8 cellular contexts compared by ENCODE assay signal in genomic region chr9:33044162-33044673, GRCh38.
DNase-seq lines count a peak whose midpoint lies in the region; ATAC-seq and TF ChIP-seq lines count a peak whose summit lies in the region.

No MANE protein-coding gene starts in this region.

- H3K36me3 Mint-ChIP-seq in nephron progenitor cell (ENCODE audit: low read depth): peaks cover 30% of the 10 kb centered on the region

- H3K4me3 ChIP-seq in foreskin fibroblast (ENCODE audit: low read depth in 1 of 2, low read length in 2 of 2) (peak overlapping the region; percentile 57 to 76), stomach smooth muscle (ENCODE audit: low read length in 2 of 2) (peak overlapping the region; percentile 71 to 86)

- H3K9me3 ChIP-seq in stomach smooth muscle (ENCODE audit: control insufficient read depth in 2 of 2, low read length in 2 of 2): no peaks in the 10 kb centered on the region

- peak overlapping the region; percentile 92 for H3K27ac ChIP-seq in stomach smooth muscle (ENCODE audit: low read length)

- H3K9me3 Mint-ChIP-seq in nephron progenitor cell: no peaks in the 10 kb centered on the region

- peak; percentile 74 for ATAC-seq in GM21515 (IDR thresholded peaks at IDR 0.05; ENCODE audit: unreplicated experiment)

- TF ChIP-seq CTCF in foreskin fibroblast (IDR thresholded peaks at IDR 0.05; ENCODE audit: low read depth, low read length): no peak
- TF ChIP-seq CTCF in nephron progenitor cell (IDR thresholded peaks at IDR 0.05): no peak

- H3K4me1 Mint-ChIP-seq in nephron progenitor cell: peaks cover 19% of the 10 kb centered on the region

- peak overlapping the region; percentile 80 to 90 for H3K9ac ChIP-seq in stomach smooth muscle (ENCODE audit: low read length in 2 of 2)

- peaks cover 3% of the 10 kb centered on the region for H3K27me3 Mint-ChIP-seq in nephron progenitor cell (ENCODE audit: low read depth, poor library complexity)

- H3K27me3 ChIP-seq in stomach smooth muscle (ENCODE audit: control insufficient read depth in 1 of 2, insufficient read depth in 2 of 2, low read length in 2 of 2): no peaks in the 10 kb centered on the region

- H3K4me1 ChIP-seq in stomach smooth muscle (ENCODE audit: control insufficient read depth, insufficient read depth, low read length): peaks cover 2% of the 10 kb centered on the region

- H3K4me3 Mint-ChIP-seq in nephron progenitor cell: peak overlapping the region; percentile 86

- H3K36me3 ChIP-seq in stomach smooth muscle (ENCODE audit: control insufficient read depth in 2 of 2, insufficient read depth in 2 of 2, low read length in 2 of 2): peaks cover 13 to 14% of the 10 kb centered on the region in 2 donors

- H3K27ac Mint-ChIP-seq in nephron progenitor cell: peak overlapping the region; percentile 96

- no peak for TF ChIP-seq RAD21 in Ishikawa (IDR thresholded peaks at IDR 0.05; ENCODE audit: low read depth)

- peak; percentile 72 for DNase-seq in DMS 273 treated with DMSO at 0.1 percent for 48 hours (lab: John Stamatoyannopoulos, UW)
- peak; percentile 91 for DNase-seq in RKO (ENCODE audit: low spot score)
- peak in 3 of 4 experiments; percentile 11 to 50 (median 15) for DNase-seq in activated naive CD4-positive, alpha-beta T cell (lab: John Stamatoyannopoulos, UW)
- peak; percentile 89 to 96 for DNase-seq in foreskin fibroblast
- peak; percentile 84 for DNase-seq in nephron progenitor cell

- no peak for TF ChIP-seq EP300 in Ishikawa (IDR thresholded peaks at IDR 0.05; ENCODE audit: borderline replicate concordance)

TF ChIP-seq in Ishikawa, 13 proteins besides CTCF, POLR2A, EP300 and RAD21:
- TF ChIP-seq FOXM1 (IDR thresholded peaks at IDR 0.05; ENCODE audit: borderline replicate concordance, low read depth) (no peak), MAX (IDR thresholded peaks at IDR 0.05) (peak; percentile 71), YY1 (IDR thresholded peaks at IDR 0.05; ENCODE audit: low read depth) (no peak), TAF1 (IDR thresholded peaks at IDR 0.05; ENCODE audit: low read depth) (peak; percentile 34; the same call in 1 of the 2 replicates), REST (IDR thresholded peaks at IDR 0.05; ENCODE audit: low read depth) (no peak), ZBTB7A (IDR thresholded peaks at IDR 0.05; ENCODE audit: low read depth) (peak; percentile 65; the same call in 1 of the 2 replicates), USF1 (IDR thresholded peaks at IDR 0.05) (no peak; the same call in 1 of the 2 replicates), CEBPB (IDR thresholded peaks at IDR 0.05) (no peak), EGR1 (IDR thresholded peaks at IDR 0.05) (no peak), NFIC (IDR thresholded peaks at IDR 0.05) (peak; percentile 26; the same call in 1 of the 2 replicates), TEAD4 (IDR thresholded peaks at IDR 0.05) (no peak), CREB1 (IDR thresholded peaks at IDR 0.05; ENCODE audit: low read depth) (peak; percentile 80), TCF12 (IDR thresholded peaks at IDR 0.05; ENCODE audit: low read depth) (peak; percentile 31; the same call in 1 of the 2 replicates)

Comparison
In these comparisons a context has a peak if more than half of its experiments do, and no peak if none do; other contexts are left out.
1. Peak in every context shown above with its lines: DNase-seq, ATAC-seq, H3K4me3 ChIP-seq and H3K27ac ChIP-seq.
2. DNase-seq: peak in every context shown above with its lines; median percentile 92 in foreskin fibroblast; 91 in RKO; 84 in nephron progenitor cell; 72 in DMS 273 treated with DMSO at 0.1 percent for 48 hours; 15 in activated naive CD4-positive, alpha-beta T cell.